In the genomic region with DNA sequence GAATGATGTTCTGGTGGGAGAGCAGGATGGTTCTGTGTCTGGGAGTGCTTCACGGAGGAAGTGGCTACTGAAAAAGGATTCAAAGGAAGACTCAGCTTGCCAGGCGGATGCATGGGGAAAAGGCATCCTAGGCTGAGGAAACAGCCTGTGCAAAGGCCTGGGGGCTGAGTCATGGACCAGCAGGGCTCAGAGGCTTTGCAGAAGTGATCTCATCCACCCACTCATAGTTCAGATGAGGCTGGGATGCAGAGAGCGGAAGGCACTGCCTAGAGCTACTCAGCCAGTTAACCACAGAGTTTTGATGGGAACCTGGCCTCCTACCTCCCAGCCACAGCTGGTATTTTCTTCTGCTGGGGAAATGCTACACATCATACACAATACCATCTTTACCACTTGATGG, we compare ENCODE assay signal across 1 cellular context.
TF ChIP-seq lines count a peak whose summit lies in the region.

No MANE protein-coding gene starts in this region.

TF ChIP-seq in WTC11, 78 proteins besides CTCF, POLR2A, EP300 and RAD21 (continued from another document):
- TF ChIP-seq, protein P1, sequence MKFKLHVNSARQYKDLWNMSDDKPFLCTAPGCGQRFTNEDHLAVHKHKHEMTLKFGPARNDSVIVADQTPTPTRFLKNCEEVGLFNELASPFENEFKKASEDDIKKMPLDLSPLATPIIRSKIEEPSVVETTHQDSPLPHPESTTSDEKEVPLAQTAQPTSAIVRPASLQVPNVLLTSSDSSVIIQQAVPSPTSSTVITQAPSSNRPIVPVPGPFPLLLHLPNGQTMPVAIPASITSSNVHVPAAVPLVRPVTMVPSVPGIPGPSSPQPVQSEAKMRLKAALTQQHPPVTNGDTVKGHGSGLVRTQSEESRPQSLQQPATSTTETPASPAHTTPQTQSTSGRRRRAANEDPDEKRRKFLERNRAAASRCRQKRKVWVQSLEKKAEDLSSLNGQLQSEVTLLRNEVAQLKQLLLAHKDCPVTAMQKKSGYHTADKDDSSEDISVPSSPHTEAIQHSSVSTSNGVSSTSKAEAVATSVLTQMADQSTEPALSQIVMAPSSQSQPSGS (CRISPR knock-in tag; IDR thresholded peaks at IDR 0.05; ENCODE audit: borderline replicate concordance, low read depth): no peak
- TF ChIP-seq, protein P2, sequence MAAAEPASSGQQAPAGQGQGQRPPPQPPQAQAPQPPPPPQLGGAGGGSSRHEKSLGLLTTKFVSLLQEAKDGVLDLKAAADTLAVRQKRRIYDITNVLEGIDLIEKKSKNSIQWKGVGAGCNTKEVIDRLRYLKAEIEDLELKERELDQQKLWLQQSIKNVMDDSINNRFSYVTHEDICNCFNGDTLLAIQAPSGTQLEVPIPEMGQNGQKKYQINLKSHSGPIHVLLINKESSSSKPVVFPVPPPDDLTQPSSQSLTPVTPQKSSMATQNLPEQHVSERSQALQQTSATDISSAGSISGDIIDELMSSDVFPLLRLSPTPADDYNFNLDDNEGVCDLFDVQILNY (CRISPR knock-in tag; IDR thresholded peaks at IDR 0.05): no peak
- TF ChIP-seq, protein P3, sequence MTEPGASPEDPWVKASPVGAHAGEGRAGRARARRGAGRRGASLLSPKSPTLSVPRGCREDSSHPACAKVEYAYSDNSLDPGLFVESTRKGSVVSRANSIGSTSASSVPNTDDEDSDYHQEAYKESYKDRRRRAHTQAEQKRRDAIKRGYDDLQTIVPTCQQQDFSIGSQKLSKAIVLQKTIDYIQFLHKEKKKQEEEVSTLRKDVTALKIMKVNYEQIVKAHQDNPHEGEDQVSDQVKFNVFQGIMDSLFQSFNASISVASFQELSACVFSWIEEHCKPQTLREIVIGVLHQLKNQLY (CRISPR knock-in tag; IDR thresholded peaks at IDR 0.05): no peak
- TF ChIP-seq, protein P4, sequence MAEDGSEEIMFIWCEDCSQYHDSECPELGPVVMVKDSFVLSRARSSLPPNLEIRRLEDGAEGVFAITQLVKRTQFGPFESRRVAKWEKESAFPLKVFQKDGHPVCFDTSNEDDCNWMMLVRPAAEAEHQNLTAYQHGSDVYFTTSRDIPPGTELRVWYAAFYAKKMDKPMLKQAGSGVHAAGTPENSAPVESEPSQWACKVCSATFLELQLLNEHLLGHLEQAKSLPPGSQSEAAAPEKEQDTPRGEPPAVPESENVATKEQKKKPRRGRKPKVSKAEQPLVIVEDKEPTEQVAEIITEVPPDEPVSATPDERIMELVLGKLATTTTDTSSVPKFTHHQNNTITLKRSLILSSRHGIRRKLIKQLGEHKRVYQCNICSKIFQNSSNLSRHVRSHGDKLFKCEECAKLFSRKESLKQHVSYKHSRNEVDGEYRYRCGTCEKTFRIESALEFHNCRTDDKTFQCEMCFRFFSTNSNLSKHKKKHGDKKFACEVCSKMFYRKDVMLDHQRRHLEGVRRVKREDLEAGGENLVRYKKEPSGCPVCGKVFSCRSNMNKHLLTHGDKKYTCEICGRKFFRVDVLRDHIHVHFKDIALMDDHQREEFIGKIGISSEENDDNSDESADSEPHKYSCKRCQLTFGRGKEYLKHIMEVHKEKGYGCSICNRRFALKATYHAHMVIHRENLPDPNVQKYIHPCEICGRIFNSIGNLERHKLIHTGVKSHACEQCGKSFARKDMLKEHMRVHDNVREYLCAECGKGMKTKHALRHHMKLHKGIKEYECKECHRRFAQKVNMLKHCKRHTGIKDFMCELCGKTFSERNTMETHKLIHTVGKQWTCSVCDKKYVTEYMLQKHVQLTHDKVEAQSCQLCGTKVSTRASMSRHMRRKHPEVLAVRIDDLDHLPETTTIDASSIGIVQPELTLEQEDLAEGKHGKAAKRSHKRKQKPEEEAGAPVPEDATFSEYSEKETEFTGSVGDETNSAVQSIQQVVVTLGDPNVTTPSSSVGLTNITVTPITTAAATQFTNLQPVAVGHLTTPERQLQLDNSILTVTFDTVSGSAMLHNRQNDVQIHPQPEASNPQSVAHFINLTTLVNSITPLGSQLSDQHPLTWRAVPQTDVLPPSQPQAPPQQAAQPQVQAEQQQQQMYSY (CRISPR knock-in tag; IDR thresholded peaks at IDR 0.05): no peak
